ENCODE assay signal across 1 cellular context in genomic region chr18:23995180-23995579, GRCh38.
TF ChIP-seq lines count a peak whose summit lies in the region.

No MANE protein-coding gene starts in this region.

TF ChIP-seq in GM12878, 131 proteins besides CTCF, POLR2A, EP300 and RAD21 (continued from another document):
- TF ChIP-seq USF1 (IDR thresholded peaks at IDR 0.05; ENCODE audit: borderline replicate concordance, extremely low read length, insufficient read depth, low read depth, low read length) = no peak
- TF ChIP-seq E2F8 (IDR thresholded peaks at IDR 0.05; ENCODE audit: low read depth, partially characterized antibody) = no peak
- peak; percentile 85 for TF ChIP-seq CREM (IDR thresholded peaks at IDR 0.05; ENCODE audit: low read depth)
- no peak for TF ChIP-seq GABPA (IDR thresholded peaks at IDR 0.05; ENCODE audit: low read depth)
- no peak for TF ChIP-seq NR2F1 (conservative IDR thresholded peaks at IDR 0.05)
TF ChIP-seq in GM12878: peak in this region for 15.
